20 cellular contexts compared by ENCODE assay signal in the genomic region with DNA sequence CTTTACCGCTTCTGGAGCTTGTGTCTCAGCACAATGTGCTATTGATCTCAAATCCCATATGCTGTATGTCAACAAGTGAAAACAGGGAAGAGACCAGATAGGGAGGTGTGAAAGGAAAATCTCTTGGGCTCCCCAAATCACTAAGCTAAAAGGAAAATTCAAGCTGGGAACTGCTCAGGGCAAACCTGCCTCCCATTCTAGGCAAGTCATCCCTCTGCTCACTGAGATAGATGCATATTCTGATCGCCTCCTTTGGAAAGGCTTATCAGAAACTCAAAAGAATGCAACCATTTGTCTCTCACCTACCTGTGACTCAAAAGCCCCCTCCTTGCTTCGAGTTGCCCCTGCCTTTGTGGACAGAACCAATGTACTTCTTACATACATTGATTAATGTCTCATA.
DNase-seq lines count a peak whose midpoint lies in the region; ATAC-seq, FAIRE-seq and TF ChIP-seq lines count a peak whose summit lies in the region.
"Had no signal": no experiment of that assay in that cellular context is flagged by ENCODE, and none has a peak within 500 bp of the region (broad histone marks: within the 10 kb centered on the region; RNA-seq: fewer than 3 reads in every experiment).

No MANE protein-coding gene starts in this region.

- TF ChIP-seq CTCF in H1 (IDR thresholded peaks at IDR 0.05; ENCODE audit: control extremely low read depth in 1 of 3, insufficient read depth in 1 of 3, low read depth in 1 of 3, low read length in 3 of 3) (no peak), mammary epithelial cell (conservative IDR thresholded peaks at IDR 0.05 in 1 of 2, IDR thresholded peaks at IDR 0.05 in 1 of 2; ENCODE audit: extremely low read depth in 1 of 2, insufficient read depth in 1 of 2, low read depth in 1 of 2, low read length in 2 of 2) (no peak)

- H3K4ac ChIP-seq in H1 (replicated peaks; ENCODE audit: insufficient read length, low read depth, low read length) (no peak overlapping the region), trophoblast cell (ENCODE audit: low read depth, low read length) (peak overlapping the region; percentile 98)

- DNase-seq in DMS53 (lab: John Stamatoyannopoulos, UW) (peak; percentile 6), DMS53 treated with DMSO at 0.1 percent for 48 hours (lab: John Stamatoyannopoulos, UW; ENCODE audit: unreplicated experiment) (no peak), H1 (ENCODE audit: low read depth in 1 of 2, low spot score in 2 of 2) (no peak), trophoblast cell (no peak), RKO (ENCODE audit: low spot score) (no peak), mammary epithelial cell (no peak)
- DNase-seq: AML-193; Caco-2; CD4-positive, alpha-beta T cell; DMS79 treated with DMSO at 0.1 percent for 48 hours; HCEC 1CT; KBM-7 had no signal

- 58% methylated on average over 3 of the region's 3 CpGs; no CpG with 5 or more reads in 1 of the 2 experiments for WGBS in H1 (ENCODE audit: extremely low coverage in 1 of 2, insufficient coverage in 1 of 2, insufficient read length in 1 of 2, insufficient replicate concordance in 2 of 2, low coverage in 1 of 2, low lambda C conversion rate in 2 of 2, missing lambda C conversion rate in 1 of 2), 2 experiments
- no CpG with 5 or more reads among the region's 3 CpGs for WGBS in trophoblast cell (ENCODE audit: extremely low coverage, insufficient coverage, insufficient read length)
- 39% methylated on average over 2 of the region's 3 CpGs for WGBS in mammary epithelial cell (ENCODE audit: low coverage, missing lambda C conversion rate)

- H3K14ac ChIP-seq in H1 (ENCODE audit: insufficient read length), result no peak overlapping the region
- peak overlapping the region; percentile 99 for H3K14ac ChIP-seq in trophoblast cell (ENCODE audit: low read length)

- H3K9ac ChIP-seq in H1 (replicated peaks in 1 of 4; ENCODE audit: extremely low read depth in 1 of 4, low read depth in 3 of 4, low read length in 3 of 4) (no peak overlapping the region), trophoblast cell (ENCODE audit: low read length) (no peak overlapping the region), mammary epithelial cell (ENCODE audit: insufficient read depth, low read length) (no peak overlapping the region)

- H4K20me1 ChIP-seq in H1 (replicated peaks in 1 of 2; ENCODE audit: control insufficient read depth in 1 of 2, insufficient read depth in 2 of 2, low read length in 2 of 2) (no peaks in the 10 kb centered on the region), mammary epithelial cell (ENCODE audit: insufficient read depth, low read length) (no peaks in the 10 kb centered on the region)

- intact Hi-C loops in mammary epithelial cell (cut with micrococcal nuclease), result no loop called here

- no peak overlapping the region for H4K91ac ChIP-seq in H1 (replicated peaks; ENCODE audit: insufficient read length, low read length)
- H4K91ac ChIP-seq in trophoblast cell (ENCODE audit: low read depth, low read length), result peak overlapping the region; percentile 100

- no peak overlapping the region for H3K4me2 ChIP-seq in H1 (ENCODE audit: insufficient read depth in 1 of 2, low read depth in 2 of 2, low read length in 2 of 2)
- no peak overlapping the region for H3K4me2 ChIP-seq in trophoblast cell (ENCODE audit: low read length)
- no peak overlapping the region for H3K4me2 ChIP-seq in mammary epithelial cell (ENCODE audit: insufficient read depth, low read depth, low read length)
- H3K4me2 ChIP-seq: A549 had no signal

- no peaks in the 10 kb centered on the region for H3K23me2 ChIP-seq in H1 (ENCODE audit: low read depth, low read length)

- TF ChIP-seq EP300 in H1 (IDR thresholded peaks at IDR 0.05; ENCODE audit: borderline replicate concordance in 1 of 2, low read depth in 2 of 2, low read length in 2 of 2), result no peak

- no peak overlapping the region for H3K56ac ChIP-seq in H1 (replicated peaks; ENCODE audit: insufficient read length, low read depth, low read length)

- H2AFZ ChIP-seq in H1 (ENCODE audit: low read length), result no peak overlapping the region
- H2AFZ ChIP-seq in trophoblast cell (ENCODE audit: insufficient read depth, low read length, poor library complexity), result no peak overlapping the region
- no peak overlapping the region for H2AFZ ChIP-seq in mammary epithelial cell (ENCODE audit: low read depth, low read length)

- no peak for FAIRE-seq in H1 (lab: Jason Lieb, UNC)
- FAIRE-seq: A549, D721Med, GM12878, H54 had no signal

- no peak overlapping the region for H3K4me3 ChIP-seq in H1 (ENCODE audit: extremely low read depth in 1 of 4, insufficient read depth in 2 of 4, low read depth in 3 of 4, low read length in 4 of 4)
- no peak overlapping the region for H3K4me3 ChIP-seq in trophoblast cell (ENCODE audit: low read depth, low read length)
- no peak overlapping the region for H3K4me3 ChIP-seq in mammary epithelial cell (replicated peaks in 1 of 3; ENCODE audit: insufficient read depth in 1 of 3, low read depth in 2 of 3, low read length in 3 of 3)
- H3K4me3 ChIP-seq: A549, GM12878 had no signal

- H4K8ac ChIP-seq in H1 (ENCODE audit: extremely low read depth, insufficient read depth, low read length) (no peak overlapping the region), trophoblast cell (ENCODE audit: low read depth, low read length) (peak overlapping the region; percentile 86)

- H2BK5ac ChIP-seq in H1 (ENCODE audit: low read depth, low read length), result no peak overlapping the region
- peak overlapping the region; percentile 100 for H2BK5ac ChIP-seq in trophoblast cell (ENCODE audit: low read depth, low read length, poor library complexity)

- no peak overlapping the region for H3K27ac ChIP-seq in H1 (ENCODE audit: low read depth, low read length)
- H3K27ac ChIP-seq in trophoblast cell (ENCODE audit: low read depth, low read length), result peak overlapping the region; percentile 94
- no peak overlapping the region for H3K27ac ChIP-seq in mammary epithelial cell (ENCODE audit: insufficient read depth, low read depth, low read length)
- H3K27ac ChIP-seq: 22Rv1, C4-2B, HL-60 had no signal

- ATAC-seq in HG03039 (IDR thresholded peaks at IDR 0.05; ENCODE audit: unreplicated experiment), result no peak
- ATAC-seq: A549, GM12878 had no signal

- 0 out of 2 replicates have a peak overlapping the region, but pooled peaks have one; percentile 76 for H2AK5ac ChIP-seq in H1 (ENCODE audit: low read depth, low read length)
- H2AK5ac ChIP-seq in trophoblast cell (ENCODE audit: low read length), result peak overlapping the region; percentile 94

- H3K18ac ChIP-seq in H1 (ENCODE audit: extremely low read depth, low read length), result no peak overlapping the region
- peak overlapping the region; percentile 92 for H3K18ac ChIP-seq in trophoblast cell (ENCODE audit: low read length)

- peak overlapping the region; percentile 72; the same call in 1 of the 2 replicates for H2BK20ac ChIP-seq in H1 (ENCODE audit: low read length)

- H3K79me1 ChIP-seq in H1 (ENCODE audit: low read depth, low read length) (no peaks in the 10 kb centered on the region), trophoblast cell (ENCODE audit: low read length) (peaks cover 42% of the 10 kb centered on the region)

- H3K79me2 ChIP-seq in H1 (ENCODE audit: control insufficient read depth in 1 of 2, insufficient read depth in 2 of 2, low read length in 2 of 2) (no peaks in the 10 kb centered on the region), trophoblast cell (ENCODE audit: control insufficient read depth, insufficient read depth, low read length, poor library complexity) (peaks cover 3% of the 10 kb centered on the region), mammary epithelial cell (ENCODE audit: insufficient read depth, low read length) (no peaks in the 10 kb centered on the region)

- H3K27me3 ChIP-seq in H1 (replicated peaks in 1 of 4; ENCODE audit: control insufficient read depth in 3 of 4, extremely low read depth in 1 of 4, insufficient read depth in 3 of 4, low read length in 3 of 4) (no peaks in the 10 kb centered on the region), trophoblast cell (ENCODE audit: insufficient read depth, low read length) (no peaks in the 10 kb centered on the region), mammary epithelial cell (ENCODE audit: insufficient read depth, low read length) (no peaks in the 10 kb centered on the region)

- peak overlapping the region; percentile 77 for H4K12ac ChIP-seq in trophoblast cell (ENCODE audit: low read depth, low read length)

- POLR2A ChIA-PET in H1 (lab: Charles Lee; ENCODE audit: partially characterized antibody), result interaction anchor here (0.7 to 1.2 kb wide), 2 partner anchors 15 to 452 kb away, joined by 4 to 6 read pairs; no protein-coding TSS in a partner anchor

- no peak overlapping the region for H4K5ac ChIP-seq in H1 (ENCODE audit: insufficient read length, low read depth, low read length)

- in situ Hi-C loops in mammary epithelial cell (cut with MboI; ENCODE audit: low sequenced_read_pairs in 2 of 2), result no loop called here

- H2BK12ac ChIP-seq in H1 (ENCODE audit: low read depth, low read length) (peak overlapping the region; percentile 75; the same call in 1 of the 2 replicates), trophoblast cell (ENCODE audit: low read length) (peak overlapping the region; percentile 99)

- BruUV-seq in mammary epithelial cell (replicated peaks; lab: Mats Ljungman, UMichigan), result no TSS peak

- H2BK15ac ChIP-seq in H1 (ENCODE audit: low read length), result peak overlapping the region; percentile 88; the same call in 1 of the 2 replicates

- TF ChIP-seq POLR2A in H1 (IDR thresholded peaks at IDR 0.05; ENCODE audit: control extremely low read depth in 1 of 2, low read depth in 2 of 2, low read length in 2 of 2), result no peak

- dilution Hi-C loops in mammary epithelial cell (cut with HindIII; ENCODE audit: low sequenced_read_pairs), result no loop called here

- H3K9me3 ChIP-seq in H1 (ENCODE audit: insufficient read depth in 2 of 2, low read depth in 1 of 2, low read length in 1 of 2), result no peaks in the 10 kb centered on the region
- no peaks in the 10 kb centered on the region for H3K9me3 ChIP-seq in trophoblast cell (ENCODE audit: insufficient read depth, low read depth, low read length)
- no peaks in the 10 kb centered on the region for H3K9me3 ChIP-seq in mammary epithelial cell (replicated peaks; ENCODE audit: insufficient read depth, low read length)

- H3K23ac ChIP-seq in H1 (ENCODE audit: insufficient read length), result no peak overlapping the region
- no peak overlapping the region for H3K23ac ChIP-seq in trophoblast cell (ENCODE audit: low read length)

- H3K36me3 ChIP-seq in H1 (ENCODE audit: control insufficient read depth in 2 of 4, insufficient read depth in 4 of 4, low read length in 3 of 4) (no peaks in the 10 kb centered on the region), trophoblast cell (ENCODE audit: control insufficient read depth in 1 of 2, insufficient read depth in 2 of 2, low read length in 2 of 2) (no peaks in the 10 kb centered on the region), mammary epithelial cell (ENCODE audit: insufficient read depth, low read length) (no peaks in the 10 kb centered on the region)

- H3K4me1 ChIP-seq in H1 (replicated peaks in 1 of 4; ENCODE audit: control insufficient read depth in 3 of 4, insufficient read depth in 4 of 4, low read length in 3 of 4), result peaks cover 0 to 5% (median 0%) of the 10 kb centered on the region in 4 experiments; a peak in 2 of 7 replicates
- H3K4me1 ChIP-seq in trophoblast cell (ENCODE audit: control insufficient read depth in 1 of 2, insufficient read depth in 2 of 2, low read length in 2 of 2), result peaks cover 14 to 16% of the 10 kb centered on the region in 2 experiments
- H3K4me1 ChIP-seq in mammary epithelial cell (ENCODE audit: insufficient read depth, low read length), result no peaks in the 10 kb centered on the region

- CTCF ChIA-PET in H1 (lab: Charles Lee; ENCODE audit: partially characterized antibody), result interaction anchor here (0.8 to 2.9 kb wide), 12 partner anchors 9 to 486 kb away, joined by 3 to 10 read pairs (median 4); no protein-coding TSS in a partner anchor
- CTCF ChIA-PET in mammary epithelial cell (lab: Charles Lee; ENCODE audit: low non-redundant PET), result no interaction called here

- no peak for TF ChIP-seq RAD21 in H1 (IDR thresholded peaks at IDR 0.05 in 1 of 2, conservative IDR thresholded peaks at IDR 0.05 in 1 of 2; ENCODE audit: low read depth in 2 of 2, low read length in 2 of 2)

- H2BK120ac ChIP-seq in H1 (replicated peaks; ENCODE audit: low read depth, low read length) (no peak overlapping the region), trophoblast cell (ENCODE audit: insufficient read depth, low read length, poor library complexity) (peak overlapping the region; percentile 100)
